In genomic region chr18:32090831-32091230, GRCh38 we compare ENCODE assay signal across 8 cellular contexts. TPM values are rescaled to one million over a fixed set of nuclear protein-coding genes. Genes with fewer than 3 reads are reported as not detected.
A peak's percentile ranks its signal among the peaks of the same experiment; 100 is the strongest.
DNase-seq lines count a peak whose midpoint lies in the region; ATAC-seq and TF ChIP-seq lines count a peak whose summit lies in the region.
"Not testable (repeated sequence)": the region's sequence is repeated elsewhere in the genome, so short reads cannot be mapped to it uniquely, and the experiment has no call there.

No MANE protein-coding gene starts in this region.

- POLR2A ChIA-PET in CD4-positive, alpha-beta memory T cell (lab: Charles Lee; ENCODE audit: partially characterized antibody): interaction anchor here (0.9 to 5.0 kb wide), 5 partner anchors 12 to 148 kb away, joined by 3 to 147 read pairs (median 10); partner anchors contain the start of genes RNF125 and TRAPPC8
- POLR2A ChIA-PET in PC-9 (lab: Charles Lee; ENCODE audit: unreplicated experiment): interaction anchor here (0.6 kb wide), 1 partner anchor 41 kb away, joined by 6 read pairs; no protein-coding TSS in a partner anchor
- POLR2A ChIA-PET in activated CD8-positive, alpha-beta T cell treated with anti-CD3 and anti-CD28 coated beads, Interleukin-2, amount 10 ng/mL, durations not matched to agents 7 days and 5 days (lab: Charles Lee): interaction anchor here (1.9 to 2.4 kb wide), 2 partner anchors 72 to 148 kb away, joined by 18 to 25 read pairs; partner anchors contain the start of genes RNF125 and TRAPPC8

- H2AFZ ChIP-seq in PC-9: not testable (repeated sequence)

- peak overlapping the region; percentile 90 for H3K4me2 ChIP-seq in PC-9

- 96% methylated on average over 16 of the region's 16 CpGs for WGBS in esophagus muscularis mucosa

- intact Hi-C loops in CD4-positive, alpha-beta memory T cell (cut with micrococcal nuclease): loop anchor here (10.0 kb wide), 1 partner anchor 406 kb away; the partner anchor contains the start of gene B4GALT6
- intact Hi-C loops in PC-9 (cut with micrococcal nuclease; ENCODE audit: unreplicated experiment) (loop anchor here (5.0 kb wide), 1 partner anchor 149 kb away; the partner anchor contains the start of gene TRAPPC8), esophagus muscularis mucosa (cut with DNase I) (loop anchor here (5.0 to 10.0 kb wide), 3 partner anchors 149 to 384 kb away; partner anchors contain the start of genes GAREM1 and TRAPPC8)
- intact Hi-C loops in natural killer cell (cut with micrococcal nuclease); uterus (cut with DNase I; ENCODE audit: low total_unique reads): not testable (repeated sequence)

- DNase-seq in CD4-positive, alpha-beta memory T cell; PC-9; activated CD8-positive, alpha-beta T cell treated with anti-CD3 and anti-CD28 coated beads, Interleukin-2, amount 10 ng/mL, durations not matched to agents 7 days and 5 days; activated naive CD8-positive, alpha-beta T cell treated with anti-CD3 and anti-CD28 coated beads, Interleukin-2, amount 50 U/mL, for 24 hours; esophagus muscularis mucosa (ENCODE audit: extremely low spot score); natural killer cell; uterus: not testable (repeated sequence)

- peaks cover 21 to 52% (median 37%) of the 10 kb centered on the region in 4 donors for H3K4me1 Mint-ChIP-seq in CD4-positive, alpha-beta memory T cell
- H3K4me1 Mint-ChIP-seq in activated CD8-positive, alpha-beta T cell treated with anti-CD3 and anti-CD28 coated beads, Interleukin-2, amount 10 ng/mL, durations not matched to agents 7 days and 5 days (ENCODE audit: low read depth): peaks cover 48% of the 10 kb centered on the region
- H3K4me1 Mint-ChIP-seq in activated naive CD8-positive, alpha-beta T cell treated with anti-CD3 and anti-CD28 coated beads, Interleukin-2, amount 50 U/mL, for 24 hours: peaks cover 41% of the 10 kb centered on the region
- peaks cover 38 to 43% of the 10 kb centered on the region in 2 donors for H3K4me1 Mint-ChIP-seq in natural killer cell

- H3K79me2 ChIP-seq in PC-9 (ENCODE audit: low read depth): peaks cover 32% of the 10 kb centered on the region

- H3K27me3 Mint-ChIP-seq in CD4-positive, alpha-beta memory T cell; activated CD8-positive, alpha-beta T cell treated with anti-CD3 and anti-CD28 coated beads, Interleukin-2, amount 10 ng/mL, durations not matched to agents 7 days and 5 days (ENCODE audit: low read depth); activated naive CD8-positive, alpha-beta T cell treated with anti-CD3 and anti-CD28 coated beads, Interleukin-2, amount 50 U/mL, for 24 hours; natural killer cell (ENCODE audit: low read depth in 2 of 2): not testable (repeated sequence)

- H3F3A ChIP-seq in PC-9 (ENCODE audit: insufficient read depth, low read depth): not testable (repeated sequence)

- not testable (repeated sequence) for TF ChIP-seq EP300 in esophagus muscularis mucosa (IDR thresholded peaks at IDR 0.05)

- H3K27ac Mint-ChIP-seq in CD4-positive, alpha-beta memory T cell: peak overlapping the region in 6 of 7 donors; percentile 10 to 98 (median 61)
- peak overlapping the region; percentile 55 for H3K27ac Mint-ChIP-seq in activated CD8-positive, alpha-beta T cell treated with anti-CD3 and anti-CD28 coated beads, Interleukin-2, amount 10 ng/mL, durations not matched to agents 7 days and 5 days
- H3K27ac Mint-ChIP-seq in activated naive CD8-positive, alpha-beta T cell treated with anti-CD3 and anti-CD28 coated beads, Interleukin-2, amount 50 U/mL, for 24 hours: not testable (repeated sequence)
- H3K27ac Mint-ChIP-seq in natural killer cell: peak overlapping the region; percentile 95 to 96

- H3K9me3 ChIP-seq in CD4-positive, alpha-beta memory T cell (ENCODE audit: control insufficient read depth in 1 of 2, low read length in 2 of 2); PC-9 (ENCODE audit: insufficient read depth, low read depth); esophagus muscularis mucosa; uterus: not testable (repeated sequence)

- ATAC-seq in activated CD8-positive, alpha-beta T cell treated with anti-CD3 and anti-CD28 coated beads, Interleukin-2, amount 10 ng/mL, durations not matched to agents 7 days and 5 days; activated naive CD8-positive, alpha-beta T cell treated with anti-CD3 and anti-CD28 coated beads, Interleukin-2, amount 50 U/mL, for 24 hours; natural killer cell: not testable (repeated sequence)

- peaks cover 16 to 28% of the 10 kb centered on the region in 2 donors for H3K36me3 Mint-ChIP-seq in CD4-positive, alpha-beta memory T cell
- peaks cover 32% of the 10 kb centered on the region for H3K36me3 Mint-ChIP-seq in activated CD8-positive, alpha-beta T cell treated with anti-CD3 and anti-CD28 coated beads, Interleukin-2, amount 10 ng/mL, durations not matched to agents 7 days and 5 days (ENCODE audit: low read depth)
- peaks cover 27% of the 10 kb centered on the region for H3K36me3 Mint-ChIP-seq in activated naive CD8-positive, alpha-beta T cell treated with anti-CD3 and anti-CD28 coated beads, Interleukin-2, amount 50 U/mL, for 24 hours (ENCODE audit: low read depth)
- not testable (repeated sequence) for H3K36me3 Mint-ChIP-seq in natural killer cell

- TF ChIP-seq POLR2A in esophagus muscularis mucosa (IDR thresholded peaks at IDR 0.05; ENCODE audit: low read depth); uterus (IDR thresholded peaks at IDR 0.05): not testable (repeated sequence)

- H3K4me3 Mint-ChIP-seq in CD4-positive, alpha-beta memory T cell: peak overlapping the region in 3 of 8 donors; percentile 10 to 46 (median 11)
- not testable (repeated sequence) for H3K4me3 Mint-ChIP-seq in activated CD8-positive, alpha-beta T cell treated with anti-CD3 and anti-CD28 coated beads, Interleukin-2, amount 10 ng/mL, durations not matched to agents 7 days and 5 days
- H3K4me3 Mint-ChIP-seq in activated naive CD8-positive, alpha-beta T cell treated with anti-CD3 and anti-CD28 coated beads, Interleukin-2, amount 50 U/mL, for 24 hours: peak overlapping the region; percentile 29
- peak overlapping the region; percentile 45 for H3K4me3 Mint-ChIP-seq in natural killer cell

- not testable (repeated sequence) for H4K20me1 ChIP-seq in PC-9 (ENCODE audit: insufficient read depth)

- not testable (repeated sequence) for H3K4me3 ChIP-seq in CD4-positive, alpha-beta memory T cell (ENCODE audit: low read length in 2 of 2); PC-9; esophagus muscularis mucosa; rectal smooth muscle tissue (ENCODE audit: low read length); uterus

- CTCF ChIA-PET in CD4-positive, alpha-beta memory T cell (lab: Charles Lee; ENCODE audit: partially characterized antibody): interaction anchor here (1.7 to 4.9 kb wide), 3 partner anchors 72 to 148 kb away, joined by 3 to 23 read pairs (median 9); partner anchors contain the start of genes RNF125 and TRAPPC8
- CTCF ChIA-PET in PC-9 (lab: Charles Lee): not testable (repeated sequence)
- CTCF ChIA-PET in activated CD8-positive, alpha-beta T cell treated with anti-CD3 and anti-CD28 coated beads, Interleukin-2, amount 10 ng/mL, durations not matched to agents 7 days and 5 days (lab: Charles Lee): interaction anchor here (1.0 to 2.7 kb wide), 3 partner anchors 13 to 71 kb away, joined by 4 to 14 read pairs (median 10); partner anchors contain the start of gene RNF125

- H3K27ac ChIP-seq in CD4-positive, alpha-beta memory T cell (ENCODE audit: low read depth, low read length); PC-9: not testable (repeated sequence)
- H3K27ac ChIP-seq in esophagus muscularis mucosa (replicated peaks in 1 of 4): peak overlapping the region; percentile 99 to 100 (median 100)
- peak overlapping the region; percentile 100 for H3K27ac ChIP-seq in rectal smooth muscle tissue (ENCODE audit: low read depth, low read length)
- peak overlapping the region; percentile 99 for H3K27ac ChIP-seq in uterus

- not testable (repeated sequence) for H3K36me3 ChIP-seq in CD4-positive, alpha-beta memory T cell (ENCODE audit: insufficient read depth, low read length); PC-9 (ENCODE audit: low read depth); esophagus muscularis mucosa; rectal smooth muscle tissue (ENCODE audit: control insufficient read depth, insufficient read depth, low read length); uterus

- not testable (repeated sequence) for H3K9ac ChIP-seq in rectal smooth muscle tissue (ENCODE audit: low read length)

- BruUV-seq in PC-9 (replicated peaks; lab: Mats Ljungman, UMichigan): TSS peak; percentile 70

- TF ChIP-seq CTCF in PC-9 (conservative IDR thresholded peaks at IDR 0.05); esophagus muscularis mucosa (IDR thresholded peaks at IDR 0.05); natural killer cell (IDR thresholded peaks at IDR 0.05); uterus (IDR thresholded peaks at IDR 0.05): not testable (repeated sequence)

- H3K4me1 ChIP-seq in CD4-positive, alpha-beta memory T cell (ENCODE audit: insufficient read depth, low read length): peaks cover 38% of the 10 kb centered on the region
- H3K4me1 ChIP-seq in PC-9 (replicated peaks; ENCODE audit: insufficient read depth); rectal smooth muscle tissue (ENCODE audit: control insufficient read depth, insufficient read depth, low read length); uterus: not testable (repeated sequence)
- peaks cover 22 to 36% (median 33%) of the 10 kb centered on the region in 4 donors for H3K4me1 ChIP-seq in esophagus muscularis mucosa

- not testable (repeated sequence) for H3K9me2 ChIP-seq in PC-9 (ENCODE audit: insufficient read depth)

- H3K9me3 Mint-ChIP-seq in CD4-positive, alpha-beta memory T cell; activated CD8-positive, alpha-beta T cell treated with anti-CD3 and anti-CD28 coated beads, Interleukin-2, amount 10 ng/mL, durations not matched to agents 7 days and 5 days (ENCODE audit: insufficient read depth); activated naive CD8-positive, alpha-beta T cell treated with anti-CD3 and anti-CD28 coated beads, Interleukin-2, amount 50 U/mL, for 24 hours; natural killer cell: not testable (repeated sequence)

- not testable (repeated sequence) for H3K27me3 ChIP-seq in CD4-positive, alpha-beta memory T cell (ENCODE audit: insufficient read depth, low read length); PC-9 (ENCODE audit: insufficient read depth, low read depth); esophagus muscularis mucosa; rectal smooth muscle tissue (ENCODE audit: control insufficient read depth, insufficient read depth, low read length); uterus

RNA-seq across cellular contexts. Expression of gene RNF138, which starts 0.8 kb away (rescaled TPM):
- 10 to 100 TPM; 58.1 to 61.8 TPM for total RNA-seq in CD4-positive, alpha-beta memory T cell
- 10 to 100 TPM; 74.6 to 83.2 TPM for polyA plus RNA-seq in CD4-positive, alpha-beta memory T cell
- total RNA-seq in PC-9 (2021): 21.5 and 24.1 TPM in 2 replicates
- total RNA-seq in activated CD8-positive, alpha-beta T cell treated with anti-CD3 and anti-CD28 coated beads, Interleukin-2, amount 10 ng/mL, durations not matched to agents 7 days and 5 days: 10 to 100 TPM; 84.2 to 94.3 TPM
- total RNA-seq in esophagus muscularis mucosa: 10 to 100 TPM; 19.5 to 34.1 (median 24.1) TPM
- total RNA-seq in natural killer cell: 10 to 100 TPM; 76.6 to 89.8 (median 87.7) TPM
- 10 to 100 TPM; 23.8 to 94.8 (median 38.7) TPM for total RNA-seq in uterus
